8 cellular contexts compared by ENCODE assay signal in genomic region chr5:107469485-107469884, GRCh38.
DNase-seq lines count a peak whose midpoint lies in the region; ATAC-seq and TF ChIP-seq lines count a peak whose summit lies in the region.
"Had no signal": no experiment of that assay in that cellular context is flagged by ENCODE, and none has a peak within 500 bp of the region (broad histone marks: within the 10 kb centered on the region; RNA-seq: fewer than 3 reads in every experiment).

No MANE protein-coding gene starts in this region.

- H3K27me3 ChIP-seq in foreskin keratinocyte, result no peaks in the 10 kb centered on the region

- ATAC-seq in foreskin keratinocyte (peak; percentile 63), GM19467 (IDR thresholded peaks at IDR 0.05; ENCODE audit: unreplicated experiment) (no peak), HG02798 (IDR thresholded peaks at IDR 0.05; ENCODE audit: poor library complexity, unreplicated experiment) (no peak)
- ATAC-seq in activated CD4-positive, CD25-positive, alpha-beta regulatory T cell treated with anti-CD3 and anti-CD28 coated beads, Interleukin-2, amount 50 U/mL, for 24 hours, result no peak
- ATAC-seq: activated CD8-positive, alpha-beta T cell treated with anti-CD3 and anti-CD28 coated beads, Interleukin-2, amount 10 ng/mL, durations not matched to agents 7 days and 5 days had no signal

- in situ Hi-C loops in SK-MEL-5 (cut with HindIII; ENCODE audit: low pct_unique_long_range_greater_than_20kb, low sequenced_read_pairs), result no loop called here

- H3K4me3 ChIP-seq in HFF-Myc (replicated peaks; ENCODE audit: low read depth, low read length), result no peak overlapping the region

- DNase-seq in HFF-Myc (ENCODE audit: extremely low read depth, low read depth) (peak; percentile 21), SK-MEL-5 (ENCODE audit: low read depth, low spot score) (peak; percentile 95), foreskin keratinocyte (peak; percentile 90 to 94), stromal cell of bone marrow (ENCODE audit: low read depth) (peak; percentile 28)
- DNase-seq: activated CD8-positive, alpha-beta T cell treated with anti-CD3 and anti-CD28 coated beads, Interleukin-2, amount 10 ng/mL, durations not matched to agents 7 days and 5 days had no signal

- TF ChIP-seq CTCF in HFF-Myc (IDR thresholded peaks at IDR 0.05; ENCODE audit: low read depth, low read length, missing control alignments) (no peak), foreskin keratinocyte (conservative IDR thresholded peaks at IDR 0.05) (no peak)

- peaks cover 40% of the 10 kb centered on the region for H3K4me1 ChIP-seq in foreskin keratinocyte

- H3K27ac ChIP-seq in foreskin keratinocyte, result peak overlapping the region; percentile 34

Comparison
In these comparisons a context has a peak if more than half of its experiments do, and no peak if none do; other contexts are left out.
1. DNase-seq: peak in every context shown above with its lines; median percentile 95 in SK-MEL-5; 92 in foreskin keratinocyte; 28 in stromal cell of bone marrow; 21 in HFF-Myc.